Comparison of ENCODE assay signal across 8 cellular contexts in the genomic region with DNA sequence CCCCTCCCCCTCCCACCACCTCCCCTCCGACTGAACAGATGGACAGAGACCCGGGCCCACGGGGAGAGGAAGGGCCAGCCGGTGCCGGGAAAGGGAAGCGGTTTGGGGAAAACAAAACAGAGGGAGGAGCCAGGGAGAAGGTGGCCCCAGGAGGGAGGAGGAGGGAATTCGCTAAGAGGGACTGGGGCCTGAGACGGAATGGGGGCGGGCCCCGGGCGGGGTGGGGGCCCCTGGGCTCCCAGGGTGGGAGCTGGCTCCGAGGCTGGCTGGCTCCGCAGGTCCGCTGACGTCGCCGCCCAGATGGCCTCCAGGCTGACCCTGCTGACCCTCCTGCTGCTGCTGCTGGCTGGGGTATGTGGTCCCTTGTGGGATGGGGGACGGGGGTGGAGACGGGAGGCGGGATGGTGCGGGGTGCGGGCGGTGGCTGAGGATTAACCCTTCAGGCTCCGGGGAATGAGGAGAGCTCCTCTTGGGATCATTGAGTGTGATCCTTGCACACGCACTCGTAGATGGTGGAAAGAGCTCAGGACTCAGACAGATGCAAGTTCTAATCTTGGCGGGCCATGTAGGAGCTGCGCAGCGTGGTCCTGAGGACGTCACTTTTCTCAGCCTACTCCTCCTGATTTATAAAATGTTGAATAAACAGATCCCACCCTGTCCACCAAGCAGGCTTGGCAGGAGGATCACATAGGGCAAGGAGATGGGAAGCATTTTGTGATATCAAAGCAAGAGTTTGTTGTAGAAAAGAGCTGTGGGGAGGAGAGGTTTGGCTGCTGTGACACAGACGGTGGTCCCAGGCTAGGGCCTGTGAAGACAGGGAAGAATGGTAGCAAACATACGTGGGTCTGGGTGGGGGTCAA. TPM values are rescaled to one million over a fixed set of nuclear protein-coding genes. Genes with fewer than 3 reads are reported as not detected.
DNase-seq lines count a peak whose midpoint lies in the region; ATAC-seq and TF ChIP-seq lines count a peak whose summit lies in the region.

No MANE protein-coding gene starts in this region.

- ATAC-seq in HG02852 (IDR thresholded peaks at IDR 0.05; ENCODE audit: unreplicated experiment), result no peak
- ATAC-seq in HG03457 (IDR thresholded peaks at IDR 0.05; ENCODE audit: unreplicated experiment), result no peak

- peak overlapping the region; percentile 55 for H2AFZ ChIP-seq in ACC112 (ENCODE audit: low read length, unreplicated experiment)

- TF ChIP-seq CTCF in fibroblast of pulmonary artery (IDR thresholded peaks at IDR 0.05; ENCODE audit: low read length, missing control alignments), result no peak

- peaks cover 19% of the 10 kb centered on the region for H3K4me1 ChIP-seq in ACC112 (ENCODE audit: control insufficient read depth, insufficient read depth, low read length, unreplicated experiment)

- DNase-seq in NCI-H82 (lab: John Stamatoyannopoulos, UW) (peak; percentile 95), fibroblast of pulmonary artery (ENCODE audit: low read depth) (peak; percentile 76), myocyte (ENCODE audit: low read depth) (peak; percentile 24), MV-4-11 (lab: John Stamatoyannopoulos, UW) (no peak)
- no peak for DNase-seq in effector CD4-positive, alpha-beta T cell

- no peaks in the 10 kb centered on the region for H3K36me3 ChIP-seq in ACC112 (ENCODE audit: insufficient read depth, low read length)

- H3K27me3 ChIP-seq in ACC112 (ENCODE audit: insufficient read depth, low read length), result no peaks in the 10 kb centered on the region

- H3K79me2 ChIP-seq in ACC112 (ENCODE audit: control insufficient read depth, insufficient read depth, low read length, unreplicated experiment), result no peaks in the 10 kb centered on the region

- H3K27ac ChIP-seq in ACC112 (ENCODE audit: low read depth, low read length), result peak overlapping the region; percentile 79

- H3K4me3 ChIP-seq in ACC112 (ENCODE audit: low read depth, low read length) (peak overlapping the region; percentile 84), fibroblast of pulmonary artery (replicated peaks; ENCODE audit: low read depth, low read length) (peak overlapping the region; percentile 68)

RNA-seq across cellular contexts. Expression of a gene that starts 0.7 kb away (rescaled TPM):
- total RNA-seq in myocyte, result 4.1 TPM in 2 replicates
- polyA plus RNA-seq in myocyte (2012), result 12.6 TPM

RNA-seq across cellular contexts. Expression of a gene that starts 30.7 kb away (rescaled TPM):
- 31.1 and 36.8 TPM in 2 replicates for total RNA-seq in myocyte
- 95.8 TPM for polyA plus RNA-seq in myocyte (2012)

RNA-seq across cellular contexts. Expression of a gene that starts 51.5 kb away (rescaled TPM):
- 1.2 and 2.2 TPM in 2 replicates for total RNA-seq in myocyte
- polyA plus RNA-seq in myocyte (2012), result 1.7 TPM

RNA-seq across cellular contexts. Expression of a gene that starts 59.4 kb away (rescaled TPM):
- total RNA-seq in myocyte, result 12.3 and 14.3 TPM in 2 replicates
- 11.0 TPM for polyA plus RNA-seq in myocyte (2012)

Comparison
In these comparisons a context has a peak if more than half of its experiments do, and no peak if none do; other contexts are left out.
1. DNase-seq: peak in NCI-H82 (single experiment), fibroblast of pulmonary artery (single experiment) and myocyte (single experiment); none in effector CD4-positive, alpha-beta T cell (single experiment) and MV-4-11 (single experiment).